Comparison of ENCODE assay signal across 19 cellular contexts in genomic region chr14:80387563-80387981, GRCh38.
DNase-seq lines count a peak whose midpoint lies in the region; ATAC-seq and TF ChIP-seq lines count a peak whose summit lies in the region.
"Had no signal": no experiment of that assay in that cellular context is flagged by ENCODE, and none has a peak within 500 bp of the region (broad histone marks: within the 10 kb centered on the region; RNA-seq: fewer than 3 reads in every experiment).

No MANE protein-coding gene starts in this region.

- TF ChIP-seq CTCF in IMR-90 (conservative IDR thresholded peaks at IDR 0.05; ENCODE audit: low read depth, low read length) (no peak), breast epithelium (IDR thresholded peaks at IDR 0.05) (no peak), type B pancreatic cell (conservative IDR thresholded peaks at IDR 0.05) (no peak), RWPE1 (conservative IDR thresholded peaks at IDR 0.05; ENCODE audit: low read depth) (no peak)

- H3K4me2 ChIP-seq in IMR-90 (ENCODE audit: low read depth, low read length) (no peak overlapping the region), skeletal muscle satellite cell (ENCODE audit: low read length) (peak overlapping the region; percentile 32)

- H2BK5ac ChIP-seq in IMR-90 (ENCODE audit: low read depth, low read length, poor library complexity, severe bottlenecking): no peak overlapping the region

- H4K5ac ChIP-seq in IMR-90 (ENCODE audit: low read depth, low read length): 0 out of 2 replicates have a peak overlapping the region, but pooled peaks have one; percentile 33

- no peak for ATAC-seq in IMR-90 (ENCODE audit: low read depth)
- peak; percentile 67 for ATAC-seq in left lobe of liver
- ATAC-seq: activated naive CD8-positive, alpha-beta T cell treated with anti-CD3 and anti-CD28 coated beads, Interleukin-2, amount 50 U/mL, for 24 hours; activated T-helper 17 cell treated with anti-CD3 and anti-CD28 coated beads, Interleukin-2, amount 50 U/mL, for 72 hours had no signal

- H2BK15ac ChIP-seq in IMR-90 (ENCODE audit: low read depth, low read length): peak overlapping the region; percentile 55; the same call in 2 of the 3 replicates

- H3K36me3 ChIP-seq in IMR-90 (ENCODE audit: control insufficient read depth, insufficient read depth, low read length) (no peaks in the 10 kb centered on the region), breast epithelium (no peaks in the 10 kb centered on the region), skeletal muscle satellite cell (ENCODE audit: insufficient read depth, low read length) (no peaks in the 10 kb centered on the region)
- H3K36me3 ChIP-seq: prostate gland had no signal

- H3K4me1 ChIP-seq in IMR-90 (ENCODE audit: control insufficient read depth, insufficient read depth, low read length): peaks cover 13% of the 10 kb centered on the region
- H3K4me1 ChIP-seq in breast epithelium: no peaks in the 10 kb centered on the region
- H3K4me1 ChIP-seq in skeletal muscle satellite cell (ENCODE audit: control insufficient read depth, insufficient read depth, low read length): peaks cover 38% of the 10 kb centered on the region
- H3K4me1 ChIP-seq: prostate gland had no signal

- no peak for TF ChIP-seq RAD21 in IMR-90 (IDR thresholded peaks at IDR 0.05; ENCODE audit: low read length)

- in situ Hi-C loops in IMR-90 (cut with MboI; ENCODE audit: low sequenced_read_pairs): no loop called here

- intact Hi-C loops in IMR-90 (cut with micrococcal nuclease) (loop anchor here (5.0 kb wide), 1 partner anchor 175 kb away; the partner anchor contains the start of gene DIO2), breast epithelium (cut with DNase I; ENCODE audit: low total_unique reads) (no loop called here)

- H3K9ac ChIP-seq in IMR-90 (ENCODE audit: low read depth, low read length): no peak overlapping the region
- H3K9ac ChIP-seq in skeletal muscle satellite cell (ENCODE audit: low read depth, low read length): no peak overlapping the region

- peak overlapping the region; percentile 50; the same call in 1 of the 2 replicates for H3K56ac ChIP-seq in IMR-90 (ENCODE audit: extremely low read depth, insufficient read depth, low read length)

- no peak overlapping the region for H3K27ac Mint-ChIP-seq in type B pancreatic cell
- H3K27ac Mint-ChIP-seq: activated B cell treated with CpG ODN at 0.5 μM for 24 hours; activated naive CD8-positive, alpha-beta T cell treated with anti-CD3 and anti-CD28 coated beads, Interleukin-2, amount 50 U/mL, for 24 hours; activated T-helper 17 cell treated with anti-CD3 and anti-CD28 coated beads, Interleukin-2, amount 50 U/mL, for 72 hours; nephron; T-helper 2 cell treated with Interferon-gamma antibody and Interleukin-4, amounts not matched to agents 5 μg/mL and 100 μg/mL, for 36 hours had no signal

- H4K91ac ChIP-seq in IMR-90 (ENCODE audit: insufficient read depth, low read depth, low read length): peak overlapping the region; percentile 83

- peaks cover 4% of the 10 kb centered on the region for H3K9me3 Mint-ChIP-seq in type B pancreatic cell
- H3K9me3 Mint-ChIP-seq: activated B cell treated with CpG ODN at 0.5 μM for 24 hours; activated naive CD8-positive, alpha-beta T cell treated with anti-CD3 and anti-CD28 coated beads, Interleukin-2, amount 50 U/mL, for 24 hours; activated T-helper 17 cell treated with anti-CD3 and anti-CD28 coated beads, Interleukin-2, amount 50 U/mL, for 72 hours; nephron; T-helper 2 cell treated with Interferon-gamma antibody and Interleukin-4, amounts not matched to agents 5 μg/mL and 100 μg/mL, for 36 hours had no signal

- H3K23ac ChIP-seq in IMR-90 (ENCODE audit: low read depth, low read length): no peak overlapping the region

- H4K20me1 ChIP-seq in IMR-90 (ENCODE audit: insufficient read depth, low read length): no peaks in the 10 kb centered on the region

- no CpG with 5 or more reads among the region's 7 CpGs for WGBS in IMR-90 (ENCODE audit: extremely low coverage in 2 of 2, insufficient read length in 1 of 2), 2 experiments

- H3K4me3 ChIP-seq in IMR-90 (ENCODE audit: insufficient read depth, low read depth, low read length) (no peak overlapping the region), breast epithelium (no peak overlapping the region), skeletal muscle satellite cell (ENCODE audit: low read length) (no peak overlapping the region)
- H3K4me3 ChIP-seq: prostate gland had no signal

- H3K27me3 ChIP-seq in IMR-90 (ENCODE audit: control insufficient read depth, insufficient read depth, low read length) (no peaks in the 10 kb centered on the region), breast epithelium (no peaks in the 10 kb centered on the region), skeletal muscle satellite cell (ENCODE audit: control insufficient read depth, insufficient read depth, low read length) (no peaks in the 10 kb centered on the region)

- peak overlapping the region; percentile 4 to 11; a peak in 3 of 4 replicates for H4K8ac ChIP-seq in IMR-90 (ENCODE audit: low read depth in 2 of 2, low read length in 2 of 2)

- BruUV-seq in IMR-90 (replicated peaks; lab: Mats Ljungman, UMichigan): no TSS peak

- no peak overlapping the region for H2AK9ac ChIP-seq in IMR-90 (replicated peaks; ENCODE audit: low read depth, low read length, poor library complexity)

- H3K4me3 Mint-ChIP-seq in type B pancreatic cell: no peak overlapping the region
- H3K4me3 Mint-ChIP-seq: activated B cell treated with CpG ODN at 0.5 μM for 24 hours; activated naive CD8-positive, alpha-beta T cell treated with anti-CD3 and anti-CD28 coated beads, Interleukin-2, amount 50 U/mL, for 24 hours; activated T-helper 17 cell treated with anti-CD3 and anti-CD28 coated beads, Interleukin-2, amount 50 U/mL, for 72 hours; nephron; T-helper 2 cell treated with Interferon-gamma antibody and Interleukin-4, amounts not matched to agents 5 μg/mL and 100 μg/mL, for 36 hours had no signal

- no peaks in the 10 kb centered on the region for H3K27me3 Mint-ChIP-seq in type B pancreatic cell
- H3K27me3 Mint-ChIP-seq: activated B cell treated with CpG ODN at 0.5 μM for 24 hours; activated naive CD8-positive, alpha-beta T cell treated with anti-CD3 and anti-CD28 coated beads, Interleukin-2, amount 50 U/mL, for 24 hours had no signal

- H3K4me1 Mint-ChIP-seq in type B pancreatic cell (ENCODE audit: unreplicated experiment): no peaks in the 10 kb centered on the region
- H3K4me1 Mint-ChIP-seq: activated B cell treated with CpG ODN at 0.5 μM for 24 hours; activated naive CD8-positive, alpha-beta T cell treated with anti-CD3 and anti-CD28 coated beads, Interleukin-2, amount 50 U/mL, for 24 hours; activated T-helper 17 cell treated with anti-CD3 and anti-CD28 coated beads, Interleukin-2, amount 50 U/mL, for 72 hours had no signal

- H2AK5ac ChIP-seq in IMR-90 (ENCODE audit: low read depth, low read length): peak overlapping the region; percentile 74; the same call in 1 of the 2 replicates

- peak overlapping the region; percentile 87 for H3K14ac ChIP-seq in IMR-90 (replicated peaks; ENCODE audit: low read depth, low read length)

- H3K4ac ChIP-seq in IMR-90 (ENCODE audit: low read depth, low read length): peak overlapping the region; percentile 74

- peaks cover 4% of the 10 kb centered on the region; the same call in 1 of the 2 replicates for H3K9me1 ChIP-seq in IMR-90 (ENCODE audit: insufficient read depth, low read length)

- TF ChIP-seq POLR2A in IMR-90 (IDR thresholded peaks at IDR 0.05; ENCODE audit: low read depth, low read length) (no peak), breast epithelium (IDR thresholded peaks at IDR 0.05) (no peak)

- H2BK120ac ChIP-seq in IMR-90 (ENCODE audit: low read depth, low read length): peak overlapping the region; percentile 99

- dilution Hi-C loops in IMR-90 (cut with HindIII; ENCODE audit: low sequenced_read_pairs, unreplicated experiment): no loop called here

- CTCF ChIA-PET in IMR-90 (lab: Yijun Ruan, JAX): interaction anchor here (0.6 to 1.7 kb wide), 2 partner anchors 199 to 1351 kb away, joined by 5 read pairs; no protein-coding TSS in a partner anchor
- CTCF ChIA-PET in RWPE1 (lab: Yijun Ruan, JAX): interaction anchor here (0.6 kb wide), 1 partner anchor 207 kb away, joined by 3 read pairs; no protein-coding TSS in a partner anchor

- no peaks in the 10 kb centered on the region for H3K79me1 ChIP-seq in IMR-90 (ENCODE audit: low read depth in 1 of 2, low read length in 2 of 2)

- H3K27ac ChIP-seq in IMR-90 (ENCODE audit: insufficient read depth, low read length) (no peak overlapping the region), breast epithelium (peak overlapping the region; percentile 33 to 68), RWPE1 (no peak overlapping the region)
- H3K27ac ChIP-seq: prostate gland had no signal

- POLR2A ChIA-PET in IMR-90 (lab: Charles Lee; ENCODE audit: unreplicated experiment) (no interaction called here), RWPE1 (lab: Yijun Ruan, JAX; ENCODE audit: low non-redundant PET) (no interaction called here)

- H3K18ac ChIP-seq in IMR-90 (ENCODE audit: low read depth, low read length): peak overlapping the region; percentile 39; the same call in 1 of the 2 replicates

- H3K9me3 ChIP-seq in IMR-90 (ENCODE audit: control insufficient read depth, insufficient read depth, low read length): no peaks in the 10 kb centered on the region
- no peaks in the 10 kb centered on the region for H3K9me3 ChIP-seq in breast epithelium
- H3K9me3 ChIP-seq in skeletal muscle satellite cell (replicated peaks; ENCODE audit: low read length): no peaks in the 10 kb centered on the region
- H3K9me3 ChIP-seq: prostate gland had no signal

- H2BK20ac ChIP-seq in IMR-90 (ENCODE audit: low read depth, low read length): peak overlapping the region; percentile 99

- H2AFZ ChIP-seq in IMR-90 (replicated peaks; ENCODE audit: low read length, poor library complexity): peak overlapping the region; percentile 28

- DNase-seq in IMR-90 (no peak), breast epithelium (ENCODE audit: low spot score in 2 of 2) (peak in 1 of 2 donors; percentile 51), left lobe of liver (ENCODE audit: low spot score) (peak; percentile 51), retina (no peak), type B pancreatic cell (ENCODE audit: extremely low spot score, unreplicated experiment) (no peak), RWPE1 (ENCODE audit: low spot score) (no peak), T-helper 2 cell (no peak)
- DNase-seq: activated B cell treated with CpG ODN at 0.5 μM for 24 hours; activated naive CD8-positive, alpha-beta T cell treated with anti-CD3 and anti-CD28 coated beads, Interleukin-2, amount 50 U/mL, for 24 hours; Calu3; glutamatergic neuron; NCI-H1694 treated with DMSO at 0.1 percent for 48 hours; NCI-H446; SHP77 treated with DMSO at 0.1 percent for 48 hours had no signal

- H3K36me3 Mint-ChIP-seq in type B pancreatic cell: no peaks in the 10 kb centered on the region

TF ChIP-seq in IMR-90, 13 proteins besides CTCF, POLR2A, EP300 and RAD21 (continues in another document):
- TF ChIP-seq CHD1 (IDR thresholded peaks at IDR 0.05; ENCODE audit: low read depth, low read length) (no peak), SMC3 (IDR thresholded peaks at IDR 0.05; ENCODE audit: low read depth, low read length) (no peak), RCOR1 (IDR thresholded peaks at IDR 0.05; ENCODE audit: insufficient replicate concordance, low read length) (no peak), FOS (IDR thresholded peaks at IDR 0.05; ENCODE audit: low read depth, low read length) (no peak), MAFK (IDR thresholded peaks at IDR 0.05; ENCODE audit: low read depth, low read length) (no peak), NFE2L2 (IDR thresholded peaks at IDR 0.05; ENCODE audit: low read depth, low read length) (no peak)

Comparison
In these comparisons a context has a peak if more than half of its experiments do, and no peak if none do; other contexts are left out.
1. H3K27ac ChIP-seq: peak in breast epithelium (2 of 2); none in IMR-90 (single experiment) and RWPE1 (single experiment).